In the genomic region with DNA sequence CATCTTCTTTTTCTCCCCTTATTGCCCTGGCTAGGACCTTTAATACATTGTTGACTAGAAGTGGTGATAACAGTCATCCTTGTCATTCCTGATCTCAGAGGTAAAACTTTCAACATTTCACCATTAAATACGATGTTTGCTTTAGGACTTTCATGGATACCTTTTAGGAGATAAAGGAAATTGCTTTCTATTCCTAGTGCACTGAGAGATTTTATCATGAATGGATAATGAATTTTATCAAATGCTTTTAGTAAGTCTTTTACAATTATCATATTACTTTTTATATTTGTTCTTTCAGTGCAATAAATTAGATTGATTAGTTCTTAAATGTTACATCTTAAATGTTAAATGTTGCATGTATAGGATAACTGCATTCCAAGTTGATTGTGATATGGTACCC, we compare ENCODE assay signal across 19 cellular contexts.
DNase-seq lines count a peak whose midpoint lies in the region; ATAC-seq, FAIRE-seq and TF ChIP-seq lines count a peak whose summit lies in the region.
"Had no signal": no experiment of that assay in that cellular context is flagged by ENCODE, and none has a peak within 500 bp of the region (broad histone marks: within the 10 kb centered on the region; RNA-seq: fewer than 3 reads in every experiment).

No MANE protein-coding gene starts in this region.

- H3K4me1 ChIP-seq in Caco-2, result peaks cover 40% of the 10 kb centered on the region
- H3K4me1 ChIP-seq: A549; BLaER1 treated with 17β-estradiol and CSF1 and Interleukin-3, amounts not matched to agents 10 nM and 100 nM had no signal

- no peaks in the 10 kb centered on the region for H3K9me3 ChIP-seq in Caco-2
- H3K9me3 ChIP-seq: A549 had no signal

- no peaks in the 10 kb centered on the region for H3K27me3 Mint-ChIP-seq in Caco-2 (ENCODE audit: insufficient read depth, unreplicated experiment)
- no peaks in the 10 kb centered on the region for H3K27me3 Mint-ChIP-seq in activated T-cell treated with anti-CD3 and anti-CD28 coated beads, Interleukin-2, amount 50 U/mL, for 4 hours (ENCODE audit: low read depth)
- H3K27me3 Mint-ChIP-seq: CD4-positive, alpha-beta T cell had no signal

- intact Hi-C loops in Caco-2 (cut with micrococcal nuclease; ENCODE audit: unreplicated experiment), result loop anchor here (1.0 kb wide), 1 partner anchor 11 kb away; no protein-coding TSS in a partner anchor

- no peak for TF ChIP-seq CTCF in Caco-2 (IDR thresholded peaks at IDR 0.05; ENCODE audit: insufficient read depth in 1 of 2, low read depth in 1 of 2, low read length in 1 of 2, severe bottlenecking in 1 of 2, unreplicated experiment in 1 of 2)

- peaks cover 11% of the 10 kb centered on the region for H3K9me3 Mint-ChIP-seq in Caco-2 (ENCODE audit: unreplicated experiment)
- H3K9me3 Mint-ChIP-seq in activated T-cell treated with anti-CD3 and anti-CD28 coated beads, Interleukin-2, amount 50 U/mL, for 4 hours, result peaks cover 4% of the 10 kb centered on the region

- ATAC-seq in stimulated activated naive CD8-positive, alpha-beta T cell treated with anti-CD3 and anti-CD28 coated beads, Interleukin-15, Interleukin-2, amounts not matched to agents 100 U/mL and 50 U/mL, for 24 hours, result no peak
- no peak for ATAC-seq in activated T-cell treated with anti-CD3 and anti-CD28 coated beads, Interleukin-2, amount 50 U/mL, for 4 hours
- ATAC-seq: A549; CD8-positive, alpha-beta T cell; GM12878 had no signal

- no peaks in the 10 kb centered on the region for H3K36me3 ChIP-seq in Caco-2 (ENCODE audit: control insufficient read depth, insufficient read depth, low read length)
- H3K36me3 ChIP-seq: BLaER1 treated with 17β-estradiol and CSF1 and Interleukin-3, amounts not matched to agents 10 nM and 100 nM had no signal

- no peak overlapping the region for H3K27ac Mint-ChIP-seq in Caco-2 (ENCODE audit: unreplicated experiment)
- H3K27ac Mint-ChIP-seq: B cell; CD4-positive, alpha-beta T cell; CD8-positive, alpha-beta T cell had no signal

- CTCF ChIA-PET in Caco-2 (lab: Charles Lee), result no interaction called here

- no peaks in the 10 kb centered on the region for H3K27me3 ChIP-seq in Caco-2 (replicated peaks; ENCODE audit: control insufficient read depth, insufficient read depth, low read length)
- H3K27me3 ChIP-seq: BLaER1 treated with 17β-estradiol and CSF1 and Interleukin-3, amounts not matched to agents 10 nM and 100 nM had no signal

- POLR2A ChIA-PET in Caco-2 (lab: Charles Lee), result no interaction called here

- peak in 1 of 2 experiments; percentile 15 for DNase-seq in Caco-2
- no peak for DNase-seq in stimulated activated naive CD8-positive, alpha-beta T cell treated with anti-CD3 and anti-CD28 coated beads, Interleukin-15, Interleukin-2, amounts not matched to agents 100 U/mL and 50 U/mL, for 24 hours
- DNase-seq in activated T-cell treated with anti-CD3 and anti-CD28 coated beads, Interleukin-2, amount 50 U/mL, for 4 hours, result no peak
- DNase-seq in NCI-H1436 (lab: John Stamatoyannopoulos, UW), result no peak
- DNase-seq: 8988T; AML-193; CD4-positive, alpha-beta T cell; CD8-positive, alpha-beta T cell; DMS79 treated with DMSO at 0.1 percent for 48 hours; GDM1 had no signal

- no peak overlapping the region for H3K4me3 ChIP-seq in Caco-2 (ENCODE audit: low read depth, low read length)
- H3K4me3 ChIP-seq: A549; BLaER1 treated with 17β-estradiol and CSF1 and Interleukin-3, amounts not matched to agents 10 nM and 100 nM; GM12878 had no signal

- H3K36me3 Mint-ChIP-seq in Caco-2 (ENCODE audit: insufficient read depth, unreplicated experiment), result no peaks in the 10 kb centered on the region
- H3K36me3 Mint-ChIP-seq in activated T-cell treated with anti-CD3 and anti-CD28 coated beads, Interleukin-2, amount 50 U/mL, for 4 hours (ENCODE audit: insufficient read depth), result no peaks in the 10 kb centered on the region
- H3K36me3 Mint-ChIP-seq: CD8-positive, alpha-beta T cell had no signal

- FAIRE-seq in A204.1 (lab: Jason Lieb, UNC) (peak; percentile 32), G401.6 (lab: Jason Lieb, UNC) (peak; percentile 47), TTC549 (lab: Jason Lieb, UNC) (peak; percentile 42)
- FAIRE-seq: A549, GM12878, GM12892, GM18507 had no signal

- peak overlapping the region; percentile 3 for H3K4me3 Mint-ChIP-seq in Caco-2 (ENCODE audit: unreplicated experiment)
- H3K4me3 Mint-ChIP-seq in activated T-cell treated with anti-CD3 and anti-CD28 coated beads, Interleukin-2, amount 50 U/mL, for 4 hours, result no peak overlapping the region
- H3K4me3 Mint-ChIP-seq: B cell; CD4-positive, alpha-beta T cell; CD8-positive, alpha-beta T cell had no signal

- peaks cover 19% of the 10 kb centered on the region for H3K4me1 Mint-ChIP-seq in Caco-2 (ENCODE audit: low read depth, unreplicated experiment)
- no peaks in the 10 kb centered on the region for H3K4me1 Mint-ChIP-seq in activated T-cell treated with anti-CD3 and anti-CD28 coated beads, Interleukin-2, amount 50 U/mL, for 4 hours (ENCODE audit: low read depth)
- H3K4me1 Mint-ChIP-seq: B cell had no signal

- BruUV-seq in Caco-2 (replicated peaks; lab: Mats Ljungman, UMichigan), result no TSS peak
